8 cellular contexts compared by ENCODE assay signal in genomic region chr20:5001174-5002076, GRCh38. TPM values are rescaled to one million over a fixed set of nuclear protein-coding genes. Genes with fewer than 3 reads are reported as not detected.
A peak's percentile ranks its signal among the peaks of the same experiment; 100 is the strongest.
DNase-seq lines count a peak whose midpoint lies in the region; ATAC-seq and TF ChIP-seq lines count a peak whose summit lies in the region.

TSS of gene SLC23A2 (minus strand) at chr20:5001510. CDS start at chr20:4932562, 68,948 bp downstream.

- H3K36me3 Mint-ChIP-seq in CD14-positive monocyte (no peaks in the 10 kb centered on the region), endothelial cell (ENCODE audit: low read depth, unreplicated experiment) (peaks cover 3% of the 10 kb centered on the region)

- peaks cover 39% of the 10 kb centered on the region for H3K4me1 Mint-ChIP-seq in CD14-positive monocyte
- H3K4me1 Mint-ChIP-seq in endothelial cell (ENCODE audit: unreplicated experiment) = peaks cover 37% of the 10 kb centered on the region

- no peaks in the 10 kb centered on the region for H3K36me3 ChIP-seq in mucosa of rectum (ENCODE audit: control insufficient read depth in 2 of 2, insufficient read depth in 2 of 2, low read length in 2 of 2)

- H3K4me3 Mint-ChIP-seq in CD14-positive monocyte (peak within 1 kb of the TSS; percentile 97 to 99), endothelial cell (ENCODE audit: unreplicated experiment) (peak within 1 kb of the TSS; percentile 97)

- peak within 1 kb of the TSS; percentile 61 to 79 for H3K4me3 ChIP-seq in mucosa of rectum (ENCODE audit: low read length in 2 of 2)

- H3K27ac Mint-ChIP-seq in CD14-positive monocyte (peak within 1 kb of the TSS; percentile 66 to 93 (median 86)), endothelial cell (ENCODE audit: unreplicated experiment) (peak within 1 kb of the TSS; percentile 48)

- no peaks in the 10 kb centered on the region for H3K9me3 ChIP-seq in mucosa of rectum (ENCODE audit: control insufficient read depth in 2 of 2, low read length in 2 of 2)

- peaks cover 8 to 11% of the 10 kb centered on the region in 2 donors for H3K4me1 ChIP-seq in mucosa of rectum (ENCODE audit: control insufficient read depth in 2 of 2, insufficient read depth in 2 of 2, low read length in 2 of 2)

- TF ChIP-seq CTCF in CD14-positive monocyte (IDR thresholded peaks at IDR 0.05) (no peak), endothelial cell (IDR thresholded peaks at IDR 0.05; ENCODE audit: unreplicated experiment) (no peak)

- ATAC-seq in GM21723 (IDR thresholded peaks at IDR 0.05; ENCODE audit: unreplicated experiment) (peak; percentile 66), HG03378 (IDR thresholded peaks at IDR 0.05; ENCODE audit: unreplicated experiment) (no peak)

- H3K27me3 ChIP-seq in mucosa of rectum (ENCODE audit: control insufficient read depth in 2 of 2, insufficient read depth in 2 of 2, low read length in 2 of 2) = no peaks in the 10 kb centered on the region

- H3K9ac ChIP-seq in mucosa of rectum (ENCODE audit: low read depth in 1 of 2, low read length in 2 of 2) = peak within 1 kb of the TSS; percentile 66 to 68

- DNase-seq in CD14-positive monocyte (ENCODE audit: low spot score) (no peak), NCI-H345 (lab: John Stamatoyannopoulos, UW) (peak; percentile 78), endothelial cell (ENCODE audit: low spot score) (peak; percentile 41)
- DNase-seq in activated CD8-positive, alpha-beta memory T cell treated with anti-CD3 and anti-CD28 coated beads, Interleukin-2, amount 50 U/mL, for 4 hours = peak; percentile 67
- DNase-seq in stimulated activated CD8-positive, alpha-beta memory T cell treated with anti-CD3 and anti-CD28 coated beads, Interleukin-4, amount 100 ng/mL, for 48 hours = peak; percentile 64

- H3K27me3 Mint-ChIP-seq in CD14-positive monocyte (ENCODE audit: low read depth in 3 of 3) = peaks cover 0 to 7% (median 0%) of the 10 kb centered on the region in 3 donors
- H3K27me3 Mint-ChIP-seq in endothelial cell (ENCODE audit: unreplicated experiment) = peaks cover 11% of the 10 kb centered on the region

- peaks cover 0 to 3% (median 0%) of the 10 kb centered on the region in 7 donors for H3K9me3 Mint-ChIP-seq in CD14-positive monocyte
- H3K9me3 Mint-ChIP-seq in endothelial cell (ENCODE audit: unreplicated experiment) = no peaks in the 10 kb centered on the region

- H3K27ac ChIP-seq in mucosa of rectum (ENCODE audit: low read depth in 2 of 2, low read length in 2 of 2) = peak within 1 kb of the TSS; percentile 32 to 39

- intact Hi-C loops in CD14-positive monocyte (cut with micrococcal nuclease) = loop anchor here (5.0 kb wide), 2 partner anchors 36 to 101 kb away; no protein-coding TSS in a partner anchor

RNA-seq across cellular contexts. Expression of gene SLC23A2, which starts in this region (rescaled TPM):
- polyA plus RNA-seq in CD14-positive monocyte = 1 to 10 TPM; 3.3 to 6.4 TPM
- 71.3 TPM for total RNA-seq in endothelial cell (ENCODE audit: unreplicated experiment)
